In the genomic region with DNA sequence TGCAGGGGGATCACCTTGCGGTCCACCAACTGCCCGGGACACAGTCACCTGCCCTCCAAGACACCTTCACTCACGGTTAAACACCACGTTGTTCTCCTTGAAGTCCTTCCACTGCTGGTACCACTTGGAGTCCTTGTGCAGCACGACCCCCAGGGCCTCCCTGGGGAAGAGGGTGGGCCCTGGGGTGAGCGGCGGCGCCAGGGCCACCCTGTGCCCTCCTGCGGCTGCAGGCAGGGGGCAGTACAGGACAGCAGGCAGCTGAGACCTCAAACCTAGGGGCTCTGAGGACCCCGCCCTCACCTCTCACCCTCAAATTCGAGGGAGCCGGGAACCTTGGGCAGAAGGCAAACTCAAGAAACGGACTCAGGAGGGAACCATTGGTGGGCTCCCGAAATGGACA, we compare ENCODE assay signal across 13 cellular contexts. TPM values are rescaled to one million over a fixed set of nuclear protein-coding genes. Genes with fewer than 3 reads are reported as not detected.
DNase-seq lines count a peak whose midpoint lies in the region; ATAC-seq, FAIRE-seq and TF ChIP-seq lines count a peak whose summit lies in the region.
"Had no signal": no experiment of that assay in that cellular context is flagged by ENCODE, and none has a peak within 500 bp of the region (broad histone marks: within the 10 kb centered on the region; RNA-seq: fewer than 3 reads in every experiment).

No MANE protein-coding gene starts in this region.

- ATAC-seq in PC-3 (no peak), right lobe of liver (no peak)
- ATAC-seq: activated CD4-positive, alpha-beta T cell treated with anti-CD3 and anti-CD28 coated beads for 36 hours had no signal

- CTCF ChIA-PET in PC-3 (lab: Charles Lee), result interaction anchor here (0.6 kb wide), 1 partner anchor 253 kb away, joined by 3 read pairs; the partner anchor contains the start of gene TRAPPC5

- POLR2A ChIA-PET in PC-3 (lab: Charles Lee; ENCODE audit: unreplicated experiment), result interaction anchor here (0.9 kb wide), 1 partner anchor 314 kb away, joined by 3 read pairs; no protein-coding TSS in a partner anchor

- intact Hi-C loops in PC-3 (cut with micrococcal nuclease), result no loop called here
- intact Hi-C loops in right lobe of liver (cut with DNase I), result no loop called here

- peaks cover 6% of the 10 kb centered on the region; the same call in 1 of the 2 replicates for H3F3A ChIP-seq in DOHH2 (ENCODE audit: control insufficient read depth, insufficient read depth)
- no peaks in the 10 kb centered on the region for H3F3A ChIP-seq in PC-3 (ENCODE audit: low read length, unreplicated experiment)

- no peaks in the 10 kb centered on the region for H3K4me1 ChIP-seq in DOHH2 (ENCODE audit: control insufficient read depth, low read length)
- H3K4me1 ChIP-seq in PC-3 (ENCODE audit: insufficient read depth, low read length), result peaks cover 25% of the 10 kb centered on the region
- H3K4me1 ChIP-seq in right lobe of liver, result peaks cover 0 to 9% (median 0%) of the 10 kb centered on the region in 4 donors

- no peak overlapping the region for H2AFZ ChIP-seq in PC-3 (ENCODE audit: low read length)

- H3K27me3 ChIP-seq in DOHH2 (ENCODE audit: control insufficient read depth, low read length), result no peaks in the 10 kb centered on the region
- H3K27me3 ChIP-seq in PC-3 (ENCODE audit: low read length), result no peaks in the 10 kb centered on the region
- no peaks in the 10 kb centered on the region for H3K27me3 ChIP-seq in right lobe of liver
- H3K27me3 ChIP-seq: dorsolateral prefrontal cortex had no signal

- H3K9me3 ChIP-seq in DOHH2 (ENCODE audit: control insufficient read depth, insufficient read depth, low read length) (no peaks in the 10 kb centered on the region), PC-3 (ENCODE audit: low read length) (no peaks in the 10 kb centered on the region), right lobe of liver (no peaks in the 10 kb centered on the region)

- no peak for FAIRE-seq in RCC 7860 (lab: Jason Lieb, UNC)
- FAIRE-seq: small intestine had no signal

- H3K79me2 ChIP-seq in DOHH2 (ENCODE audit: control insufficient read depth, low read length) (peaks cover 9% of the 10 kb centered on the region; the same call in 1 of the 2 replicates), PC-3 (ENCODE audit: low read length) (0 out of 2 replicates have a peak, but pooled peaks cover 8% of the 10 kb centered on the region)

- no peak for TF ChIP-seq POLR2A in right lobe of liver (IDR thresholded peaks at IDR 0.05)

- H3K4me2 ChIP-seq in DOHH2 (ENCODE audit: low read length) (no peak overlapping the region), PC-3 (ENCODE audit: low read length) (no peak overlapping the region)

- H3K4me3 ChIP-seq in DOHH2 (ENCODE audit: low read length) (no peak overlapping the region), PC-3 (ENCODE audit: low read length) (no peak overlapping the region), right lobe of liver (no peak overlapping the region)

- no TSS peak for BruUV-seq in PC-3 (replicated peaks; lab: Mats Ljungman, UMichigan)

- H3K36me3 ChIP-seq in DOHH2 (ENCODE audit: control insufficient read depth, low read length), result peaks cover 82% of the 10 kb centered on the region
- peaks cover 71% of the 10 kb centered on the region for H3K36me3 ChIP-seq in PC-3 (ENCODE audit: low read depth, low read length)
- peaks cover 0 to 76% (median 44%) of the 10 kb centered on the region in 4 donors for H3K36me3 ChIP-seq in right lobe of liver

- 89% methylated on average over 3 of the region's 14 CpGs for WGBS in right lobe of liver (ENCODE audit: insufficient coverage, low coverage, low lambda C conversion rate, missing lambda C conversion rate)

- H3K9me2 ChIP-seq in DOHH2 (replicated peaks; ENCODE audit: control insufficient read depth, low read length) (no peaks in the 10 kb centered on the region), PC-3 (replicated peaks; ENCODE audit: low read length) (no peaks in the 10 kb centered on the region)

- no peak overlapping the region for H3K9ac ChIP-seq in PC-3 (ENCODE audit: low read length)

- DNase-seq in PC-3 (no peak), right lobe of liver (no peak), RCC 7860 (ENCODE audit: low spot score) (no peak), ureter (ENCODE audit: low spot score) (no peak)
- DNase-seq in stimulated activated CD4-positive, alpha-beta T cell treated with anti-CD3 and anti-CD28 coated beads, Interleukin-4, amount 100 ng/mL, for 24 hours, result no peak
- DNase-seq: activated CD4-positive, alpha-beta T cell treated with anti-CD3 and anti-CD28 coated beads for 36 hours; activated naive CD4-positive, alpha-beta T cell treated with anti-CD3 and anti-CD28 coated beads, Interleukin-2, amount 10 ng/mL, durations not matched to agents 7 days and 5 days; COR-L47; KG1; SHP77 treated with DMSO at 0.1 percent for 48 hours; small intestine had no signal

- H4K20me1 ChIP-seq in DOHH2 (ENCODE audit: control insufficient read depth, insufficient read depth, low read depth, low read length) (no peaks in the 10 kb centered on the region), PC-3 (ENCODE audit: low read length) (no peaks in the 10 kb centered on the region)

- no peak overlapping the region for H3K27ac ChIP-seq in DOHH2 (ENCODE audit: low read depth, low read length)
- no peak overlapping the region for H3K27ac ChIP-seq in PC-3 (ENCODE audit: low read length)
- no peak overlapping the region for H3K27ac ChIP-seq in right lobe of liver

- TF ChIP-seq CTCF in DOHH2 (IDR thresholded peaks at IDR 0.05; ENCODE audit: low read depth, low read length, poor library complexity, severe bottlenecking), result peak; percentile 34
- peak; percentile 74 for TF ChIP-seq CTCF in PC-3 (conservative IDR thresholded peaks at IDR 0.05; ENCODE audit: low read depth, low read length)
- peak in 3 of 4 donors; percentile 6 to 15 (median 13) for TF ChIP-seq CTCF in right lobe of liver (IDR thresholded peaks at IDR 0.05)

RNA-seq across cellular contexts. Expression of gene CTXN1, which starts 7.5 kb away (rescaled TPM):
- 11.4 and 40.3 TPM in 2 replicates for total RNA-seq in PC-3 (2014; rRNA removed)
- total RNA-seq in right lobe of liver, result under 1 TPM in 2 of 6 experiments, not detected in 4; 0.18 to 0.49 TPM
- total RNA-seq in ureter, result 2.2 TPM

RNA-seq across cellular contexts. Expression of gene TIMM44, which starts 10.1 kb away (rescaled TPM):
- total RNA-seq in PC-3 (2014; rRNA removed), result 191 and 262 TPM in 2 replicates
- total RNA-seq in right lobe of liver, result 10 to 100 TPM; 26.1 to 41.7 (median 36.9) TPM
- 78.3 TPM for total RNA-seq in ureter

RNA-seq across cellular contexts. Expression of gene SNAPC2, which starts 13.3 kb away (rescaled TPM):
- 40.1 and 61.7 TPM in 2 replicates for total RNA-seq in PC-3 (2014; rRNA removed)
- total RNA-seq in right lobe of liver, result 1 to 10 TPM; 3.5 to 7.8 (median 5.2) TPM
- 21.0 TPM for total RNA-seq in ureter

RNA-seq across cellular contexts. Expression of gene TGFBR3L, which starts 18.8 kb away (rescaled TPM):
- total RNA-seq in PC-3 (2014; rRNA removed) (10.5 and 15.5 TPM in 2 replicates), right lobe of liver (1 to 10 TPM in 3 of 6 experiments, under 1 TPM in 3; 0.42 to 2.9 (median 1.3) TPM), ureter (2.2 TPM)

RNA-seq across cellular contexts. Expression of gene MAP2K7, which starts 29.7 kb away (rescaled TPM):
- total RNA-seq in PC-3 (2014; rRNA removed), result 39.3 and 40.5 TPM in 2 replicates
- total RNA-seq in right lobe of liver, result 10 to 100 TPM in 5 of 6 experiments, 1 to 10 TPM in 1; 9.7 to 22.1 (median 15.6) TPM
- 35.1 TPM for total RNA-seq in ureter

Comparison
In these comparisons a context has a peak if more than half of its experiments do, and no peak if none do; other contexts are left out.
1. CTCF ChIP-seq: peak in every context shown above with its lines; median percentile 74 in PC-3; 34 in DOHH2; 13 in right lobe of liver.